8 cellular contexts compared by ENCODE assay signal in the genomic region with DNA sequence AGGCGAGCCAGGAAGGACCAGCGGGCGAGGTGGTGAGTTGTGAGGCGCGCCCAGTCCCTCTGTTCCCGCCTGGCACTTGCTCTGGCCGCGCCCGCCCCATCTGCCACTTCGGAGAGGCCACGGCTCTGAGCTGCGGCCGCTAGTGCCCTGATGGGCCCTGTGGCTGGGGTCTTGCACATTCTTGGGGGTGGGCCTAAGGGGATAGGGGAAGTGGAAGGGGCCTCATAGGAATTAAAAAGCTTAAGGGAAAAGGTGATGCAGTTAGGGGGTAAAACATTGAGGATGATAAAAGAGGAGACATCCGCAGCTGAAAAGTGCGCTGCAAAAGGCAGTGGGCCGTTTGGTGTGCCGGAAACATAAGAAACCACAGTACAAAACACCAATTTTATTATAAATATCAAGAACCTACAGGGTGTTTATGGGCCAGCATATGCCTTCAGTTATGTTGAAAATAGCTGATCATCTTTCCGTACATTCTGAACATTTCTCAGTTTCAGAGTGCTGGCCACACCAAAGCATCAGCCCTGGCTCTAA. TPM values are rescaled to one million over a fixed set of nuclear protein-coding genes. Genes with fewer than 3 reads are reported as not detected.
DNase-seq lines count a peak whose midpoint lies in the region; ATAC-seq, FAIRE-seq and TF ChIP-seq lines count a peak whose summit lies in the region.

No MANE protein-coding gene starts in this region.

- peak overlapping the region; percentile 97 for H3K4me3 Mint-ChIP-seq in CD4-positive, alpha-beta T cell

- TF ChIP-seq POLR2A in H54 (IDR thresholded peaks at IDR 0.05; ENCODE audit: low read depth, low read length) = no peak

- H3K27ac Mint-ChIP-seq in CD4-positive, alpha-beta T cell = peak overlapping the region; percentile 99

- no peaks in the 10 kb centered on the region for H3K9me3 ChIP-seq in CD4-positive, alpha-beta T cell (ENCODE audit: control insufficient read depth, low read length)
- H3K9me3 ChIP-seq in KOPT-K1 (ENCODE audit: insufficient read depth, low read length, poor library complexity, severe bottlenecking) (no peaks in the 10 kb centered on the region), neural cell (ENCODE audit: low read length) (no peaks in the 10 kb centered on the region)

- POLR2A ChIA-PET in CD4-positive, alpha-beta T cell (lab: Charles Lee) = interaction anchor here (0.7 to 11.2 kb wide), 38 partner anchors 9 to 1415 kb away, joined by 3 to 901 read pairs (median 4); a partner anchor contains a TSS

- ATAC-seq in CD4-positive, alpha-beta T cell (ENCODE audit: poor library complexity) = peak; percentile 9

- peaks cover 98% of the 10 kb centered on the region for H3K36me3 Mint-ChIP-seq in CD4-positive, alpha-beta T cell (ENCODE audit: low read depth)

- peak overlapping the region; percentile 48 for H3K4me2 ChIP-seq in neural cell (ENCODE audit: low read length)

- no peak for TF ChIP-seq CTCF in CD4-positive, alpha-beta T cell (IDR thresholded peaks at IDR 0.05)
- TF ChIP-seq CTCF in coronary artery (IDR thresholded peaks at IDR 0.05) (no peak), neural cell (IDR thresholded peaks at IDR 0.05; ENCODE audit: poor library complexity, severe bottlenecking) (no peak)

- no peak for FAIRE-seq in H54 (lab: Jason Lieb, UNC)

- H2AFZ ChIP-seq in neural cell (ENCODE audit: low read depth, low read length) = peak overlapping the region; percentile 21

- CTCF ChIA-PET in CD4-positive, alpha-beta T cell (lab: Charles Lee) = interaction anchor here (1.1 to 4.0 kb wide), 6 partner anchors 10 to 139 kb away, joined by 3 to 66 read pairs (median 6); a partner anchor contains a TSS

- DNase-seq in CD4-positive, alpha-beta T cell = peak in 3 of 10 experiments; percentile 20 to 44 (median 41)
- DNase-seq in coronary artery (ENCODE audit: low spot score) (no peak), head of caudate nucleus (no peak), H54 (ENCODE audit: insufficient read length, low spot score) (no peak), Ammon's horn (ENCODE audit: low spot score) (no peak), LoVo (ENCODE audit: low spot score) (no peak)

- TF ChIP-seq RAD21 in neural cell (conservative IDR thresholded peaks at IDR 0.05) = no peak

- no peaks in the 10 kb centered on the region for H3K9me2 ChIP-seq in neural cell (ENCODE audit: insufficient read depth, low read length)

- intact Hi-C loops in CD4-positive, alpha-beta T cell (cut with DNase I, micrococcal nuclease) = loop anchor here (1.0 to 10.0 kb wide), 4 partner anchors 8 to 1400 kb away; a partner anchor contains a TSS
- intact Hi-C loops in head of caudate nucleus (cut with DNase I) = loop anchor here (1.0 kb wide), 1 partner anchor 8 kb away; a partner anchor contains a TSS

- H3K27me3 ChIP-seq in CD4-positive, alpha-beta T cell (ENCODE audit: control insufficient read depth, insufficient read depth, low read length) = no peaks in the 10 kb centered on the region
- peaks cover 42% of the 10 kb centered on the region for H3K27me3 ChIP-seq in neural cell (ENCODE audit: insufficient read depth, low read depth, low read length)

- H3K4me1 Mint-ChIP-seq in CD4-positive, alpha-beta T cell (ENCODE audit: low read depth) = peaks cover 93% of the 10 kb centered on the region

- no peaks in the 10 kb centered on the region for H3K79me2 ChIP-seq in neural cell (replicated peaks; ENCODE audit: insufficient read depth, low read length)

- H3K27ac ChIP-seq in CD4-positive, alpha-beta T cell (ENCODE audit: low read depth, low read length) = peak overlapping the region; percentile 99
- peak overlapping the region; percentile 99 for H3K27ac ChIP-seq in KOPT-K1 (ENCODE audit: low read depth, low read length, poor library complexity, severe bottlenecking)
- peak overlapping the region; percentile 92 to 95 for H3K27ac ChIP-seq in coronary artery
- no peak overlapping the region for H3K27ac ChIP-seq in neural cell (ENCODE audit: low read length)

- peak overlapping the region; percentile 46 for H3K9ac ChIP-seq in neural cell (ENCODE audit: low read length)

- no peaks in the 10 kb centered on the region for H3K27me3 Mint-ChIP-seq in CD4-positive, alpha-beta T cell

- no peaks in the 10 kb centered on the region for H4K20me1 ChIP-seq in neural cell (ENCODE audit: insufficient read depth)

- H3K9me3 Mint-ChIP-seq in CD4-positive, alpha-beta T cell = no peaks in the 10 kb centered on the region

- no peaks in the 10 kb centered on the region for H3F3A ChIP-seq in neural cell (ENCODE audit: insufficient read depth, low read length, poor library complexity, severe bottlenecking)

- peak overlapping the region; percentile 85 for H3K4me3 ChIP-seq in coronary artery
- peak overlapping the region; percentile 68 for H3K4me3 ChIP-seq in neural cell (ENCODE audit: low read length)

- no peak for TF ChIP-seq EP300 in neural cell (conservative IDR thresholded peaks at IDR 0.05; ENCODE audit: poor library complexity, severe bottlenecking)

- peaks cover 70% of the 10 kb centered on the region for H3K36me3 ChIP-seq in KOPT-K1 (ENCODE audit: insufficient read depth, low read length)
- H3K36me3 ChIP-seq in neural cell (ENCODE audit: insufficient read depth, low read length) = no peaks in the 10 kb centered on the region

TF ChIP-seq in neural cell, 6 proteins besides CTCF, POLR2A, EP300 and RAD21:
- TF ChIP-seq EZH2 (IDR thresholded peaks at IDR 0.05; ENCODE audit: borderline replicate concordance, insufficient read depth, low read length, poor library complexity, severe bottlenecking) (no peak), SMC3 (conservative IDR thresholded peaks at IDR 0.05; ENCODE audit: poor library complexity) (no peak), POLR2AphosphoS5 (IDR thresholded peaks at IDR 0.05) (no peak), MXI1 (conservative IDR thresholded peaks at IDR 0.05; ENCODE audit: poor library complexity, severe bottlenecking) (no peak), TAF1 (IDR thresholded peaks at IDR 0.05; ENCODE audit: low read depth) (no peak)
- TF ChIP-seq, protein P1, sequence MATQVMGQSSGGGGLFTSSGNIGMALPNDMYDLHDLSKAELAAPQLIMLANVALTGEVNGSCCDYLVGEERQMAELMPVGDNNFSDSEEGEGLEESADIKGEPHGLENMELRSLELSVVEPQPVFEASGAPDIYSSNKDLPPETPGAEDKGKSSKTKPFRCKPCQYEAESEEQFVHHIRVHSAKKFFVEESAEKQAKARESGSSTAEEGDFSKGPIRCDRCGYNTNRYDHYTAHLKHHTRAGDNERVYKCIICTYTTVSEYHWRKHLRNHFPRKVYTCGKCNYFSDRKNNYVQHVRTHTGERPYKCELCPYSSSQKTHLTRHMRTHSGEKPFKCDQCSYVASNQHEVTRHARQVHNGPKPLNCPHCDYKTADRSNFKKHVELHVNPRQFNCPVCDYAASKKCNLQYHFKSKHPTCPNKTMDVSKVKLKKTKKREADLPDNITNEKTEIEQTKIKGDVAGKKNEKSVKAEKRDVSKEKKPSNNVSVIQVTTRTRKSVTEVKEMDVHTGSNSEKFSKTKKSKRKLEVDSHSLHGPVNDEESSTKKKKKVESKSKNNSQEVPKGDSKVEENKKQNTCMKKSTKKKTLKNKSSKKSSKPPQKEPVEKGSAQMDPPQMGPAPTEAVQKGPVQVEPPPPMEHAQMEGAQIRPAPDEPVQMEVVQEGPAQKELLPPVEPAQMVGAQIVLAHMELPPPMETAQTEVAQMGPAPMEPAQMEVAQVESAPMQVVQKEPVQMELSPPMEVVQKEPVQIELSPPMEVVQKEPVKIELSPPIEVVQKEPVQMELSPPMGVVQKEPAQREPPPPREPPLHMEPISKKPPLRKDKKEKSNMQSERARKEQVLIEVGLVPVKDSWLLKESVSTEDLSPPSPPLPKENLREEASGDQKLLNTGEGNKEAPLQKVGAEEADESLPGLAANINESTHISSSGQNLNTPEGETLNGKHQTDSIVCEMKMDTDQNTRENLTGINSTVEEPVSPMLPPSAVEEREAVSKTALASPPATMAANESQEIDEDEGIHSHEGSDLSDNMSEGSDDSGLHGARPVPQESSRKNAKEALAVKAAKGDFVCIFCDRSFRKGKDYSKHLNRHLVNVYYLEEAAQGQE (IDR thresholded peaks at IDR 0.05; ENCODE audit: borderline replicate concordance) = no peak
TF ChIP-seq in neural cell: peak in this region for 0.

RNA-seq across cellular contexts. Expression of a gene that starts 1.1 kb away (rescaled TPM):
- 100 to 1,000 TPM; 120 to 121 TPM for total RNA-seq in CD4-positive, alpha-beta T cell
- 1.6 TPM in 1 of 2 replicates, not detected in the other for polyA plus RNA-seq in neural cell
- polyA minus RNA-seq in neural cell = not detected in 2 replicates

RNA-seq across cellular contexts. Expression of a gene that starts 6.4 kb away (rescaled TPM):
- total RNA-seq in CD4-positive, alpha-beta T cell = 100 to 1,000 TPM; 165 to 171 TPM
- polyA plus RNA-seq in neural cell = 1.2 and 2.3 TPM in 2 replicates
- 0.73 and 0.81 TPM in 2 replicates for polyA minus RNA-seq in neural cell

RNA-seq across cellular contexts. Expression of a gene that starts 8.6 kb away (rescaled TPM):
- 10 to 100 TPM; 91.5 to 93.9 TPM for total RNA-seq in CD4-positive, alpha-beta T cell
- polyA plus RNA-seq in neural cell = not detected in 2 replicates
- not detected in 2 replicates for polyA minus RNA-seq in neural cell

RNA-seq across cellular contexts. Expression of a gene that starts 9.1 kb away (rescaled TPM):
- 10 to 100 TPM; 37.2 to 38.4 TPM for total RNA-seq in CD4-positive, alpha-beta T cell
- polyA plus RNA-seq in neural cell = not detected in 2 replicates
- polyA minus RNA-seq in neural cell = not detected in 2 replicates

RNA-seq across cellular contexts. Expression of a gene that starts 28.1 kb away (rescaled TPM):
- total RNA-seq in CD4-positive, alpha-beta T cell = 1 to 10 TPM; 2.9 to 3.2 TPM
- not detected in 2 replicates for polyA plus RNA-seq in neural cell
- not detected in 2 replicates for polyA minus RNA-seq in neural cell
